Comparison of ENCODE assay signal across 24 cellular contexts in genomic region chr12:38648813-38649212, GRCh38.
"Had no signal": no experiment of that assay in that cellular context is flagged by ENCODE, and none has a peak within 500 bp of the region (broad histone marks: within the 10 kb centered on the region; RNA-seq: fewer than 3 reads in every experiment).

No MANE protein-coding gene starts in this region.

- DNase-seq: dermis blood vessel endothelial cell; dorsolateral prefrontal cortex; effector CD4-positive, alpha-beta T cell; effector memory CD4-positive, alpha-beta T cell; foreskin fibroblast; foreskin melanocyte; gastrocnemius medialis; glutamatergic neuron; head of caudate nucleus; heart right ventricle; hippocampal formation; left cardiac atrium; left lung; left ventricle myocardium superior; lower lobe of right lung; mesenchymal stem cell; midbrain; naive B cell; naive thymus-derived CD8-positive, alpha-beta T cell had no signal

- H3K9me3 ChIP-seq: esophagus muscularis mucosa, gastrocnemius medialis, heart right ventricle, left lung, lower lobe of right lung had no signal

- H3K36me3 ChIP-seq: gastrocnemius medialis had no signal

- FAIRE-seq: endothelial cell of umbilical vein, islet of Langerhans, keratinocyte had no signal

- H3K27ac ChIP-seq: coronary artery, dorsolateral prefrontal cortex, esophagus muscularis mucosa, gastrocnemius medialis, heart right ventricle, left lung, lower lobe of right lung had no signal

- H3K4me3 ChIP-seq: coronary artery, dorsolateral prefrontal cortex, esophagus muscularis mucosa, gastrocnemius medialis, heart right ventricle, left lung, lower lobe of right lung had no signal

- H3K27me3 ChIP-seq: dorsolateral prefrontal cortex, esophagus muscularis mucosa, gastrocnemius medialis, heart right ventricle, left lung had no signal

- ATAC-seq: gastrocnemius medialis; heart right ventricle; left cardiac atrium; left lung; left ventricle myocardium superior; lower lobe of right lung; naive thymus-derived CD8-positive, alpha-beta T cell had no signal

- H3K4me1 ChIP-seq: esophagus muscularis mucosa, gastrocnemius medialis, heart right ventricle, left lung, lower lobe of right lung had no signal
